In genomic region chr20:9250511-9250910, GRCh38 we compare ENCODE assay signal across 27 cellular contexts.
"Had no signal": no experiment of that assay in that cellular context is flagged by ENCODE, and none has a peak within 500 bp of the region (broad histone marks: within the 10 kb centered on the region; RNA-seq: fewer than 3 reads in every experiment).

No MANE protein-coding gene starts in this region.

- H3K27me3 ChIP-seq: colonic mucosa, dorsolateral prefrontal cortex, esophagus squamous epithelium, gastrocnemius medialis, heart right ventricle, left lung had no signal

- H3K27ac ChIP-seq: colonic mucosa, dorsolateral prefrontal cortex, epithelial cell of prostate, esophagus squamous epithelium, gastrocnemius medialis, heart right ventricle, left lung, lower lobe of right lung had no signal

- DNase-seq: colonic mucosa; cortex of kidney; dermis blood vessel endothelial cell; dorsolateral prefrontal cortex; effector CD4-positive, alpha-beta T cell; effector memory CD4-positive, alpha-beta T cell; erythroblast; esophagus squamous epithelium; foreskin fibroblast; foreskin melanocyte; gastrocnemius medialis; glutamatergic neuron; head of caudate nucleus; heart right ventricle; hippocampal formation; left cardiac atrium; left lung; left ventricle myocardium superior; lower lobe of right lung; mesenchymal stem cell; mucosa of descending colon; naive B cell had no signal

- FAIRE-seq: endothelial cell of umbilical vein, islet of Langerhans, keratinocyte had no signal

- H3K4me3 ChIP-seq: colonic mucosa, dorsolateral prefrontal cortex, esophagus squamous epithelium, gastrocnemius medialis, heart right ventricle, left lung, lower lobe of right lung, mucosa of descending colon had no signal

- H3K36me3 ChIP-seq: colonic mucosa, esophagus squamous epithelium, gastrocnemius medialis, heart right ventricle, left lung, lower lobe of right lung had no signal

- ATAC-seq: esophagus mucosa, gastrocnemius medialis, heart right ventricle, left cardiac atrium, left lung, left ventricle myocardium superior, lower lobe of right lung, mucosa of descending colon had no signal

- H3K4me1 ChIP-seq: colonic mucosa, esophagus squamous epithelium, gastrocnemius medialis, heart right ventricle, left lung, lower lobe of right lung had no signal

- H3K9me3 ChIP-seq: colonic mucosa, esophagus squamous epithelium, gastrocnemius medialis, heart right ventricle, left lung, lower lobe of right lung, mucosa of descending colon had no signal
